ENCODE assay signal across 8 cellular contexts in genomic region chr11:45917286-45917622, GRCh38. TPM values are rescaled to one million over a fixed set of nuclear protein-coding genes. Genes with fewer than 3 reads are reported as not detected.
A peak's percentile ranks its signal among the peaks of the same experiment; 100 is the strongest.
DNase-seq lines count a peak whose midpoint lies in the region; ATAC-seq and TF ChIP-seq lines count a peak whose summit lies in the region.

No MANE protein-coding gene starts in this region.

- no peak for ATAC-seq in GM21390 (IDR thresholded peaks at IDR 0.05; ENCODE audit: unreplicated experiment)

- peaks cover 26% of the 10 kb centered on the region for H3K27me3 Mint-ChIP-seq in nephron progenitor cell (ENCODE audit: low read depth, poor library complexity)

- H4K20me1 ChIP-seq in KMS-11 (ENCODE audit: insufficient read depth): no peaks in the 10 kb centered on the region

- H3K36me3 Mint-ChIP-seq in nephron progenitor cell (ENCODE audit: low read depth): no peaks in the 10 kb centered on the region

- peak overlapping the region; percentile 100 for H3K4me2 ChIP-seq in KMS-11

- peak overlapping the region; percentile 97 for H3K4me3 Mint-ChIP-seq in nephron progenitor cell

- TF ChIP-seq CTCF in GM12865 (IDR thresholded peaks at IDR 0.05; ENCODE audit: insufficient read depth, low read depth, low read length, missing control alignments) (no peak), KMS-11 (conservative IDR thresholded peaks at IDR 0.05; ENCODE audit: low read depth, low read length) (no peak), dorsolateral prefrontal cortex (IDR thresholded peaks at IDR 0.05 in 54 of 56, conservative IDR thresholded peaks at IDR 0.05 in 2 of 56; ENCODE audit: low read depth in 1 of 56, partially characterized antibody in 56 of 56) (no peak), nephron progenitor cell (IDR thresholded peaks at IDR 0.05) (no peak)

- H3K27ac Mint-ChIP-seq in nephron progenitor cell: no peak overlapping the region

- H2AFZ ChIP-seq in KMS-11 (ENCODE audit: low read depth): peak overlapping the region; percentile 89; the same call in 1 of the 2 replicates

- peak; percentile 36 for DNase-seq in GM12865 (ENCODE audit: low read depth)
- DNase-seq in dorsolateral prefrontal cortex: peak in 2 of 10 donors; percentile 39 to 47
- no peak for DNase-seq in nephron progenitor cell
- DNase-seq in T1000 (lab: John Stamatoyannopoulos, UW): no peak
- DNase-seq in GOT3 (lab: John Stamatoyannopoulos, UW): no peak
- DNase-seq in NCI-H446 (lab: John Stamatoyannopoulos, UW): no peak

- H3K79me2 ChIP-seq in KMS-11 (ENCODE audit: insufficient read depth, low read depth): peaks cover 14% of the 10 kb centered on the region

- peak overlapping the region; percentile 41 for H3K9ac ChIP-seq in KMS-11

- no peaks in the 10 kb centered on the region for H3K9me3 Mint-ChIP-seq in nephron progenitor cell

- H3K27me3 ChIP-seq in KMS-11 (ENCODE audit: insufficient read depth, low read depth) (no peaks in the 10 kb centered on the region), dorsolateral prefrontal cortex (peaks cover 0 to 12% (median 5%) of the 10 kb centered on the region in 45 donors)

- intact Hi-C loops in dorsolateral prefrontal cortex (cut with DNase I): loop anchor here (1.0 to 5.0 kb wide), 4 partner anchors 15 to 90 kb away; partner anchors contain the start of gene CRY2 (in 2 of the 2)

- H3K36me3 ChIP-seq in KMS-11 (ENCODE audit: insufficient read depth): no peaks in the 10 kb centered on the region

- H3K4me3 ChIP-seq in GM12865 (ENCODE audit: low read depth, low read length) (peak overlapping the region; percentile 84), KMS-11 (IDR thresholded peaks at IDR 0.05; ENCODE audit: insufficient read depth, low read depth, low read length) (no peak overlapping the region), dorsolateral prefrontal cortex (peak overlapping the region; percentile 55 to 100 (median 96))

- peaks cover 32% of the 10 kb centered on the region for H3K4me1 Mint-ChIP-seq in nephron progenitor cell

- peak overlapping the region; percentile 68 for H3K27ac ChIP-seq in KMS-11
- peak overlapping the region in 58 of 59 donors; percentile 31 to 97 (median 92) for H3K27ac ChIP-seq in dorsolateral prefrontal cortex

- peaks cover 16% of the 10 kb centered on the region for H3K4me1 ChIP-seq in KMS-11 (ENCODE audit: low read depth, poor library complexity, severe bottlenecking)

RNA-seq across cellular contexts. Expression of gene PEX16, which starts 0.4 kb away (rescaled TPM):
- total RNA-seq in dorsolateral prefrontal cortex: 10 to 100 TPM; 26.7 to 59.7 (median 43.8) TPM

RNA-seq across cellular contexts. Expression of gene LARGE2, which starts 5.2 kb away (rescaled TPM):
- total RNA-seq in dorsolateral prefrontal cortex: 1 to 10 TPM in 1 of 120 experiments, under 1 TPM in 5, not detected in 114; 0.29 to 1.3 (median 0.40) TPM

RNA-seq across cellular contexts. Expression of gene FREY1, which starts 10.2 kb away (rescaled TPM):
- 1 to 10 TPM in 60 of 120 experiments, under 1 TPM in 23, not detected in 37; 0.59 to 5.0 (median 1.4) TPM for total RNA-seq in dorsolateral prefrontal cortex

RNA-seq across cellular contexts. Expression of gene MAPK8IP1, which starts 31.8 kb away (rescaled TPM):
- 100 to 1,000 TPM; 164 to 333 (median 223) TPM for total RNA-seq in dorsolateral prefrontal cortex
